ENCODE assay signal across 10 cellular contexts in genomic region chr2:159202568-159203071, GRCh38.
DNase-seq lines count a peak whose midpoint lies in the region; ATAC-seq and TF ChIP-seq lines count a peak whose summit lies in the region.
"Had no signal": no experiment of that assay in that cellular context is flagged by ENCODE, and none has a peak within 500 bp of the region (broad histone marks: within the 10 kb centered on the region; RNA-seq: fewer than 3 reads in every experiment).

No MANE protein-coding gene starts in this region.

- H3K4me2 ChIP-seq in MM.1S (ENCODE audit: low read depth, low read length): no peak overlapping the region

- no peak for ATAC-seq in naive thymus-derived CD8-positive, alpha-beta T cell
- ATAC-seq in HG02798 (IDR thresholded peaks at IDR 0.05; ENCODE audit: poor library complexity, unreplicated experiment): no peak

- peak overlapping the region in 2 of 10 donors; percentile 15 to 45 for H3K4me3 Mint-ChIP-seq in naive thymus-derived CD8-positive, alpha-beta T cell
- H3K4me3 Mint-ChIP-seq: CD14-positive monocyte had no signal

- TF ChIP-seq CTCF in AG09309 (IDR thresholded peaks at IDR 0.05; ENCODE audit: control insufficient read depth, insufficient read depth, low read depth, low read length, missing control alignments): peak; percentile 34
- TF ChIP-seq CTCF in foreskin fibroblast (IDR thresholded peaks at IDR 0.05; ENCODE audit: low read depth, low read length): peak; percentile 7
- TF ChIP-seq CTCF in GM10248 (IDR thresholded peaks at IDR 0.05; ENCODE audit: control extremely low read depth, extremely low read depth, low read depth, missing control alignments): no peak
- TF ChIP-seq CTCF in MM.1S (IDR thresholded peaks at IDR 0.05; ENCODE audit: low read length): no peak

- CTCF ChIA-PET in GM10248 (lab: Yijun Ruan, JAX): interaction anchor here (1.1 to 1.4 kb wide), 3 partner anchors 18 to 55 kb away, joined by 3 to 4 read pairs (median 3); no protein-coding TSS in a partner anchor

- H3K9me3 Mint-ChIP-seq in naive thymus-derived CD8-positive, alpha-beta T cell: no peaks in the 10 kb centered on the region
- H3K9me3 Mint-ChIP-seq: CD14-positive monocyte had no signal

- H3K36me3 Mint-ChIP-seq in naive thymus-derived CD8-positive, alpha-beta T cell: no peaks in the 10 kb centered on the region
- H3K36me3 Mint-ChIP-seq: CD14-positive monocyte had no signal

- H3K4me1 ChIP-seq in SJSA1 (replicated peaks): peaks cover 37% of the 10 kb centered on the region
- H3K4me1 ChIP-seq in MM.1S (ENCODE audit: low read length): peaks cover 11% of the 10 kb centered on the region

- H3K9ac ChIP-seq in MM.1S (ENCODE audit: low read length): no peak overlapping the region

- POLR2A ChIA-PET in naive thymus-derived CD8-positive, alpha-beta T cell (lab: Charles Lee): no interaction called here
- POLR2A ChIA-PET in GM10248 (lab: Yijun Ruan, JAX): no interaction called here

- no peak overlapping the region for H2AFZ ChIP-seq in MM.1S (ENCODE audit: low read length)

- peak; percentile 96 for DNase-seq in AG09309 (ENCODE audit: low read depth)
- peak; percentile 91 to 93 for DNase-seq in SJSA1 (ENCODE audit: low read depth in 1 of 2, low spot score in 2 of 2)
- DNase-seq in foreskin fibroblast: peak; percentile 98 to 99
- DNase-seq in naive thymus-derived CD8-positive, alpha-beta T cell: no peak
- no peak for DNase-seq in GM10248 (ENCODE audit: extremely low spot score)
- no peak for DNase-seq in activated effector memory CD4-positive, alpha-beta T cell treated with anti-CD3 and anti-CD28 coated beads, Interleukin-2, amount 50 U/mL, for 16 hours
- DNase-seq in MM.1S: no peak
- DNase-seq: stimulated activated CD4-positive, alpha-beta T cell treated with anti-CD3 and anti-CD28 coated beads, Interleukin-2, amount 100 ng/mL, for 24 hours had no signal

- H3K4me1 Mint-ChIP-seq in naive thymus-derived CD8-positive, alpha-beta T cell: peaks cover 13 to 36% (median 28%) of the 10 kb centered on the region in 4 donors
- H3K4me1 Mint-ChIP-seq: CD14-positive monocyte had no signal

- H3K27me3 ChIP-seq in SJSA1 (replicated peaks) (no peaks in the 10 kb centered on the region), MM.1S (replicated peaks; ENCODE audit: insufficient read depth, low read length) (no peaks in the 10 kb centered on the region)

- H3F3A ChIP-seq in MM.1S (ENCODE audit: insufficient read depth, low read length): no peaks in the 10 kb centered on the region

- peak overlapping the region in 7 of 10 donors; percentile 8 to 94 (median 80) for H3K27ac Mint-ChIP-seq in naive thymus-derived CD8-positive, alpha-beta T cell

- H3K27me3 Mint-ChIP-seq in naive thymus-derived CD8-positive, alpha-beta T cell: peaks cover 0 to 2% (median 0%) of the 10 kb centered on the region in 5 donors

- H3K27ac ChIP-seq in SJSA1 (peak overlapping the region; percentile 62), MM.1S (ENCODE audit: low read length) (no peak overlapping the region)

- no peaks in the 10 kb centered on the region for H3K79me2 ChIP-seq in MM.1S (ENCODE audit: low read length)

- no peaks in the 10 kb centered on the region for H4K20me1 ChIP-seq in MM.1S (ENCODE audit: insufficient read depth, low read length)

- H3K9me2 ChIP-seq in MM.1S (replicated peaks; ENCODE audit: insufficient read depth, low read length): no peaks in the 10 kb centered on the region

- H3K36me3 ChIP-seq in SJSA1 (peaks cover 42% of the 10 kb centered on the region), MM.1S (replicated peaks; ENCODE audit: insufficient read depth, low read length) (no peaks in the 10 kb centered on the region)

- H3K4me3 ChIP-seq in AG09309 (ENCODE audit: control insufficient read depth, low read depth, low read length): no peak overlapping the region
- H3K4me3 ChIP-seq in SJSA1: no peak overlapping the region
- no peak overlapping the region for H3K4me3 ChIP-seq in foreskin fibroblast (ENCODE audit: low read depth in 1 of 2, low read length in 2 of 2)
- no peak overlapping the region for H3K4me3 ChIP-seq in MM.1S (ENCODE audit: low read length)

- H3K9me3 ChIP-seq in SJSA1 (replicated peaks): no peaks in the 10 kb centered on the region
- H3K9me3 ChIP-seq in MM.1S (replicated peaks; ENCODE audit: insufficient read depth, low read length): no peaks in the 10 kb centered on the region

Comparison
In these comparisons a context has a peak if more than half of its experiments do, and no peak if none do; other contexts are left out.
1. DNase-seq: peak in AG09309 (single experiment), SJSA1 (2 of 2) and foreskin fibroblast (2 of 2); none in naive thymus-derived CD8-positive, alpha-beta T cell (0 of 10), GM10248 (single experiment), activated effector memory CD4-positive, alpha-beta T cell treated with anti-CD3 and anti-CD28 coated beads, Interleukin-2, amount 50 U/mL, for 16 hours (single experiment) and MM.1S (single experiment).
2. CTCF ChIP-seq: peak in AG09309 (single experiment) and foreskin fibroblast (single experiment); none in GM10248 (single experiment) and MM.1S (single experiment).